Comparison of ENCODE assay signal across 29 cellular contexts in the genomic region with DNA sequence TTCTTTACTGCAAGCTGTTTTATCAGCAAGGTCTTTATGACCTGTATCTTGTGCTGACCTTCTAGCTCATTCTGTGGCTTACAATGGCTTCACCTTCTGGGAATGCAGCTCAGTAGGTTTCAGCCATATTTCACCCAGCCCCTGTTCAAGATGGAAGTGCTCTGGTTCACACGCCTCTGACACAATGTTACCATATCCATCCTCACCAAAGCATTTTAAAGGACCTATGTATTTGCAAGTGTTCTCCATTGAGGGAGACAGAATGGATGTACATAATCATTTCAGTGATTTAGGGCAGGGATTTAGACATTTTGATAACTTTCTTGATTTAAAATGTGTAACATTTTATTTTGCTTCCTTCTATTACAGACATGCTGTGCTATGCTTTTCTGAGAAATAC.
"Had no signal": no experiment of that assay in that cellular context is flagged by ENCODE, and none has a peak within 500 bp of the region (broad histone marks: within the 10 kb centered on the region; RNA-seq: fewer than 3 reads in every experiment).

No MANE protein-coding gene starts in this region.

- H3K4me3 ChIP-seq: body of pancreas, heart left ventricle, sigmoid colon, thyroid gland had no signal

- DNase-seq: activated CD4-positive, alpha-beta T cell treated with anti-CD3 and anti-CD28 coated beads for 36 hours; activated CD4-positive, CD25-positive, alpha-beta regulatory T cell; activated naive CD4-positive, alpha-beta T cell; activated T-cell treated with anti-CD3 and anti-CD28 coated beads for 4 hours; activated T-cell treated with anti-CD3 and anti-CD28 coated beads, Interleukin-2, amount 50 U/mL, for 72 hours; anterior cingulate cortex; body of pancreas; foreskin fibroblast; heart left ventricle; hypothalamus; immature natural killer cell; kidney; left colon; mammary epithelial cell; naive thymus-derived CD8-positive, alpha-beta T cell; posterior cingulate gyrus; sigmoid colon; small intestine; stimulated activated CD4-positive, alpha-beta T cell treated with anti-CD3 and anti-CD28 coated beads, Interleukin-1b, Interleukin-23, amount 100 ng/mL, for 48 hours; stimulated activated CD4-positive, alpha-beta T cell treated with anti-CD3 and anti-CD28 coated beads, Interleukin-4, amount 100 ng/mL, for 4 hours; stimulated activated CD8-positive, alpha-beta memory T cell treated with anti-CD3 and anti-CD28 coated beads, Interleukin-4, amount 100 ng/mL, for 48 hours; stimulated activated naive CD8-positive, alpha-beta T cell treated with anti-CD3 and anti-CD28 coated beads, Interleukin-15, amount 100 ng/mL, for 72 hours; substantia nigra; T-helper 1 cell; thyroid gland had no signal

- H3K27ac Mint-ChIP-seq: activated CD4-positive, alpha-beta T cell treated with anti-CD3 and anti-CD28 coated beads for 36 hours; activated naive CD4-positive, alpha-beta T cell treated with anti-CD3 and anti-CD28 coated beads, Interleukin-2, amount 50 U/mL, for 72 hours; activated T-cell treated with anti-CD3 and anti-CD28 coated beads, Interleukin-2, amount 50 U/mL, for 72 hours; immature natural killer cell; naive thymus-derived CD8-positive, alpha-beta T cell; stimulated activated memory B cell treated with anti-CD40 and anti-IgM and Interleukin-4, amounts not matched to agents 10 μg/mL and 1 μg/mL and 100 μg/mL, for 72 hours; stimulated activated naive CD8-positive, alpha-beta T cell treated with anti-CD3 and anti-CD28 coated beads, Interleukin-15, amount 100 ng/mL, for 72 hours; T-helper 2 cell treated with Interferon-gamma antibody and Interleukin-4, amounts not matched to agents 5 μg/mL and 100 μg/mL, for 36 hours had no signal

- H3K9me3 Mint-ChIP-seq: activated naive CD4-positive, alpha-beta T cell treated with anti-CD3 and anti-CD28 coated beads, Interleukin-2, amount 50 U/mL, for 72 hours; activated T-cell treated with anti-CD3 and anti-CD28 coated beads, Interleukin-2, amount 50 U/mL, for 72 hours; immature natural killer cell; stimulated activated memory B cell treated with anti-CD40 and anti-IgM and Interleukin-4, amounts not matched to agents 10 μg/mL and 1 μg/mL and 100 μg/mL, for 72 hours; T-helper 2 cell treated with Interferon-gamma antibody and Interleukin-4, amounts not matched to agents 5 μg/mL and 100 μg/mL, for 36 hours had no signal

- H3K4me1 Mint-ChIP-seq: immature natural killer cell; stimulated activated memory B cell treated with anti-CD40 and anti-IgM and Interleukin-4, amounts not matched to agents 10 μg/mL and 1 μg/mL and 100 μg/mL, for 72 hours had no signal

- H3K9me3 ChIP-seq: body of pancreas, sigmoid colon, thyroid gland had no signal

- H3K4me3 Mint-ChIP-seq: activated CD4-positive, alpha-beta T cell treated with anti-CD3 and anti-CD28 coated beads for 36 hours; activated T-cell treated with anti-CD3 and anti-CD28 coated beads, Interleukin-2, amount 50 U/mL, for 72 hours; immature natural killer cell; naive thymus-derived CD8-positive, alpha-beta T cell; stimulated activated memory B cell treated with anti-CD40 and anti-IgM and Interleukin-4, amounts not matched to agents 10 μg/mL and 1 μg/mL and 100 μg/mL, for 72 hours; stimulated activated naive CD8-positive, alpha-beta T cell treated with anti-CD3 and anti-CD28 coated beads, Interleukin-15, amount 100 ng/mL, for 72 hours; T-helper 2 cell treated with Interferon-gamma antibody and Interleukin-4, amounts not matched to agents 5 μg/mL and 100 μg/mL, for 36 hours had no signal

- H3K4me1 ChIP-seq: thyroid gland had no signal

- ATAC-seq: activated CD4-positive, alpha-beta T cell treated with anti-CD3 and anti-CD28 coated beads for 36 hours; activated naive CD4-positive, alpha-beta T cell treated with anti-CD3 and anti-CD28 coated beads, Interleukin-2, amount 50 U/mL, for 72 hours; activated T-cell treated with anti-CD3 and anti-CD28 coated beads, Interleukin-2, amount 50 U/mL, for 72 hours; body of pancreas; esophagus mucosa; heart left ventricle; left colon; naive thymus-derived CD8-positive, alpha-beta T cell; stimulated activated memory B cell treated with anti-CD40 and anti-IgM and Interleukin-4, amounts not matched to agents 10 μg/mL and 1 μg/mL and 100 μg/mL, for 72 hours; stimulated activated naive CD8-positive, alpha-beta T cell treated with anti-CD3 and anti-CD28 coated beads, Interleukin-15, amount 100 ng/mL, for 72 hours had no signal

- H3K27ac ChIP-seq: body of pancreas, heart left ventricle, thyroid gland had no signal

- H3K27me3 ChIP-seq: body of pancreas, heart left ventricle, sigmoid colon, thyroid gland had no signal

- H3K36me3 Mint-ChIP-seq: activated naive CD4-positive, alpha-beta T cell treated with anti-CD3 and anti-CD28 coated beads, Interleukin-2, amount 50 U/mL, for 72 hours; stimulated activated memory B cell treated with anti-CD40 and anti-IgM and Interleukin-4, amounts not matched to agents 10 μg/mL and 1 μg/mL and 100 μg/mL, for 72 hours had no signal

- H3K36me3 ChIP-seq: heart left ventricle, sigmoid colon, thyroid gland had no signal
